In genomic region chr7:65307651-65308299, GRCh38 we compare ENCODE assay signal across 8 cellular contexts.
DNase-seq lines count a peak whose midpoint lies in the region; ATAC-seq and TF ChIP-seq lines count a peak whose summit lies in the region.

No MANE protein-coding gene starts in this region.

- intact Hi-C loops in lower lobe of right lung (cut with DNase I), result no loop called here

- no peaks in the 10 kb centered on the region for H3K36me3 ChIP-seq in lower lobe of right lung

- no peak overlapping the region for H3K27ac ChIP-seq in lower lobe of right lung

- H3K9me3 ChIP-seq in lower lobe of right lung, result no peaks in the 10 kb centered on the region

- no peaks in the 10 kb centered on the region for H3K27me3 ChIP-seq in lower lobe of right lung (ENCODE audit: low read depth)

- peak; percentile 59 for ATAC-seq in HG02943 (IDR thresholded peaks at IDR 0.05; ENCODE audit: low read depth, unreplicated experiment)
- ATAC-seq in lower lobe of right lung, result peak; percentile 64 to 81

- TF ChIP-seq CTCF in GM12872 (IDR thresholded peaks at IDR 0.05; ENCODE audit: insufficient read depth, low read depth, low read length) (peak; percentile 78), lower lobe of right lung (IDR thresholded peaks at IDR 0.05) (peak; percentile 76)

- DNase-seq in A172 (ENCODE audit: low spot score), result peak; percentile 56
- DNase-seq in NCI-H2171 (lab: John Stamatoyannopoulos, UW), result peak; percentile 39
- peak; percentile 15 to 51 for DNase-seq in activated CD4-positive, alpha-beta T cell treated with anti-CD3 and anti-CD28 coated beads for 4 hours
- peak; percentile 64 to 69 for DNase-seq in dermis microvascular lymphatic vessel endothelial cell (ENCODE audit: low read depth in 2 of 2)
- DNase-seq in lower lobe of right lung, result no peak
- DNase-seq in stimulated activated CD8-positive, alpha-beta memory T cell treated with anti-CD3 and anti-CD28 coated beads, Interleukin-4, amount 100 ng/mL, for 48 hours, result peak; percentile 51

- H3K4me1 ChIP-seq in lower lobe of right lung, result no peaks in the 10 kb centered on the region

- H3K4me3 ChIP-seq in lower lobe of right lung, result no peak overlapping the region
